Comparison of ENCODE assay signal across 15 cellular contexts in genomic region chr6:140828833-140829232, GRCh38.
DNase-seq lines count a peak whose midpoint lies in the region; TF ChIP-seq lines count a peak whose summit lies in the region.
"Had no signal": no experiment of that assay in that cellular context is flagged by ENCODE, and none has a peak within 500 bp of the region (broad histone marks: within the 10 kb centered on the region; RNA-seq: fewer than 3 reads in every experiment).

No MANE protein-coding gene starts in this region.

- TF ChIP-seq EP300 in SK-N-SH (IDR thresholded peaks at IDR 0.05; ENCODE audit: borderline replicate concordance in 1 of 2, low read depth in 1 of 2, low read length in 1 of 2), result 0 out of 4 replicates have a peak, but pooled peaks have one; percentile 17 to 29

- CTCF ChIA-PET in SK-N-SH (lab: Yijun Ruan, JAX) (no interaction called here), HEK293T (lab: Yijun Ruan, JAX) (no interaction called here)

- H2AFZ ChIP-seq in SK-N-SH (ENCODE audit: low read depth) (peak overlapping the region; percentile 84), parathyroid adenoma (no peak overlapping the region)
- H2AFZ ChIP-seq: GM23338 had no signal

- H3K4me1 ChIP-seq in SK-N-SH (ENCODE audit: control insufficient read depth in 1 of 2, insufficient read depth in 2 of 2, low read depth in 1 of 2, low read length in 1 of 2) (no peaks in the 10 kb centered on the region; a peak in 1 of 4 replicates), endocrine pancreas (ENCODE audit: control insufficient read depth, insufficient read depth, low read length) (no peaks in the 10 kb centered on the region), parathyroid adenoma (peaks cover 7% of the 10 kb centered on the region)
- H3K4me1 ChIP-seq: A549, BE2C had no signal

- TF ChIP-seq RAD21 in SK-N-SH (IDR thresholded peaks at IDR 0.05; ENCODE audit: low read length), result no peak

- peak overlapping the region; percentile 72 for H3K4me2 ChIP-seq in SK-N-SH
- no peak overlapping the region for H3K4me2 ChIP-seq in parathyroid adenoma (ENCODE audit: low read length)
- H3K4me2 ChIP-seq: A549, GM23338 had no signal

- H3F3A ChIP-seq in SK-N-SH (replicated peaks; ENCODE audit: insufficient read depth), result peaks cover 9% of the 10 kb centered on the region

- H3K27me3 ChIP-seq in SK-N-SH (ENCODE audit: insufficient read depth), result no peaks in the 10 kb centered on the region
- H3K27me3 ChIP-seq in endocrine pancreas (ENCODE audit: control insufficient read depth, insufficient read depth, low read length), result no peaks in the 10 kb centered on the region
- no peaks in the 10 kb centered on the region for H3K27me3 ChIP-seq in parathyroid adenoma (ENCODE audit: control insufficient read depth, insufficient read depth, low read length)
- H3K27me3 ChIP-seq: BE2C had no signal

- WGBS in SK-N-SH (ENCODE audit: low lambda C conversion rate), result 10% methylated on average over 7 of the region's 7 CpGs

- POLR2A ChIA-PET in SK-N-SH (lab: Yijun Ruan, JAX), result no interaction called here
- POLR2A ChIA-PET in HEK293T (lab: Yijun Ruan, JAX), result no interaction called here

- peak overlapping the region; percentile 61 for H3K9ac ChIP-seq in SK-N-SH
- H3K9ac ChIP-seq in endocrine pancreas (ENCODE audit: control insufficient read depth, insufficient read depth, low read length), result no peak overlapping the region
- no peak overlapping the region for H3K9ac ChIP-seq in parathyroid adenoma

- no peaks in the 10 kb centered on the region for H3K9me2 ChIP-seq in SK-N-SH

- H3K27ac ChIP-seq in SK-N-SH (ENCODE audit: low read depth in 2 of 2, low read length in 1 of 2), result peak overlapping the region; percentile 62 to 83; a peak in 3 of 4 replicates
- no peak overlapping the region for H3K27ac ChIP-seq in parathyroid adenoma
- H3K27ac ChIP-seq: A549, C4-2B, HL-60 had no signal

- TF ChIP-seq CTCF in SK-N-SH (IDR thresholded peaks at IDR 0.05) (no peak), parathyroid adenoma (IDR thresholded peaks at IDR 0.05) (no peak)

- H3K4me3 ChIP-seq in SK-N-SH (ENCODE audit: low read depth in 2 of 2, low read length in 1 of 2) (peak overlapping the region; percentile 25 to 37; a peak in 3 of 4 replicates), endocrine pancreas (ENCODE audit: control insufficient read depth, insufficient read depth, low read length) (peak overlapping the region; percentile 61), parathyroid adenoma (ENCODE audit: low read depth, low read length) (peak overlapping the region; percentile 11)
- H3K4me3 ChIP-seq: A549, GM23338 had no signal

- H3K79me2 ChIP-seq in SK-N-SH (ENCODE audit: insufficient read depth) (no peaks in the 10 kb centered on the region), parathyroid adenoma (no peaks in the 10 kb centered on the region)

- no peak for DNase-seq in SK-N-SH
- DNase-seq in nucleus accumbens (lab: John Stamatoyannopoulos, UW), result no peak
- DNase-seq in HEK293T (ENCODE audit: extremely low spot score), result no peak
- no peak for DNase-seq in RKO (ENCODE audit: low spot score)
- DNase-seq: BE2C; CD4-positive, alpha-beta memory T cell; DMS79; EL; H7 had no signal

- no peaks in the 10 kb centered on the region for H4K20me1 ChIP-seq in SK-N-SH (ENCODE audit: insufficient read depth)

- H3K9me3 ChIP-seq in SK-N-SH (no peaks in the 10 kb centered on the region), endocrine pancreas (ENCODE audit: control insufficient read depth, low read length) (no peaks in the 10 kb centered on the region), parathyroid adenoma (ENCODE audit: control insufficient read depth, low read length) (no peaks in the 10 kb centered on the region)
- H3K9me3 ChIP-seq: A549, BE2C had no signal

- H3K36me3 ChIP-seq in SK-N-SH (replicated peaks in 1 of 2; ENCODE audit: control insufficient read depth in 1 of 2, insufficient read depth in 2 of 2, low read length in 1 of 2), result no peaks in the 10 kb centered on the region
- no peaks in the 10 kb centered on the region for H3K36me3 ChIP-seq in endocrine pancreas (ENCODE audit: control insufficient read depth, insufficient read depth, low read length)
- no peaks in the 10 kb centered on the region for H3K36me3 ChIP-seq in parathyroid adenoma (ENCODE audit: control insufficient read depth, insufficient read depth, low read length)
- H3K36me3 ChIP-seq: BE2C had no signal

TF ChIP-seq in SK-N-SH, 30 proteins besides CTCF, POLR2A, EP300 and RAD21:
- TF ChIP-seq FOSL2 (IDR thresholded peaks at IDR 0.05; ENCODE audit: borderline replicate concordance, low read depth), result peak; percentile 26; the same call in 1 of the 2 replicates
- TF ChIP-seq NFIC (IDR thresholded peaks at IDR 0.05; ENCODE audit: borderline replicate concordance), result peak; percentile 44; the same call in 1 of the 2 replicates
- 0 out of 2 replicates have a peak, but pooled peaks have one; percentile 28 for TF ChIP-seq MAX (IDR thresholded peaks at IDR 0.05; ENCODE audit: low read depth)
- TF ChIP-seq POLR2AphosphoS5 (IDR thresholded peaks at IDR 0.05; ENCODE audit: low read depth, low read length), result 0 out of 2 replicates have a peak, but pooled peaks have one; percentile 26
- peak; percentile 17; the same call in 1 of the 2 replicates for TF ChIP-seq JUND (IDR thresholded peaks at IDR 0.05)
- TF ChIP-seq PBX3 (IDR thresholded peaks at IDR 0.05), result peak; percentile 77
- TF ChIP-seq USF2 (IDR thresholded peaks at IDR 0.05; ENCODE audit: borderline replicate concordance, low read depth, low read length), result no peak
- peak; percentile 44; the same call in 1 of the 2 replicates for TF ChIP-seq TCF12 (IDR thresholded peaks at IDR 0.05)
- TF ChIP-seq EZH2phosphoT487 (IDR thresholded peaks at IDR 0.05; ENCODE audit: borderline replicate concordance, low read depth), result no peak

TF ChIP-seq in HEK293T, 16 proteins besides CTCF, POLR2A, EP300 and RAD21:
- TF ChIP-seq BHLHE40 (IDR thresholded peaks at IDR 0.05; ENCODE audit: borderline replicate concordance) (no peak), SP1 (IDR thresholded peaks at IDR 0.05) (no peak), NFRKB (IDR thresholded peaks at IDR 0.05) (no peak), SUZ12 (IDR thresholded peaks at IDR 0.05) (no peak), ZNF384 (IDR thresholded peaks at IDR 0.05) (no peak), FOXA1 (IDR thresholded peaks at IDR 0.05) (no peak), CTBP1 (IDR thresholded peaks at IDR 0.05; ENCODE audit: borderline replicate concordance) (no peak), LEF1 (IDR thresholded peaks at IDR 0.05; ENCODE audit: borderline replicate concordance) (no peak), PKNOX1 (IDR thresholded peaks at IDR 0.05) (no peak), TARDBP (IDR thresholded peaks at IDR 0.05) (no peak)

Comparison
In these comparisons a context has a peak if more than half of its experiments do, and no peak if none do; other contexts are left out.
1. H3K4me3 ChIP-seq: peak in every context shown above with its lines; median percentile 61 in endocrine pancreas; 31 in SK-N-SH; 11 in parathyroid adenoma.